Comparison of ENCODE assay signal across 21 cellular contexts in genomic region chr4:20883231-20883630, GRCh38.
"Had no signal": no experiment of that assay in that cellular context is flagged by ENCODE, and none has a peak within 500 bp of the region (broad histone marks: within the 10 kb centered on the region; RNA-seq: fewer than 3 reads in every experiment).

No MANE protein-coding gene starts in this region.

- H3K4me3 Mint-ChIP-seq: endodermal cell; memory B cell; naive thymus-derived CD4-positive, alpha-beta T cell had no signal

- H3K27me3 Mint-ChIP-seq: memory B cell had no signal

- H3K4me1 ChIP-seq: upper lobe of right lung had no signal

- DNase-seq: activated CD4-positive, alpha-beta T cell treated with anti-CD3 and anti-CD28 coated beads, Interleukin-2, amount 50 U/mL, for 1 hour; activated effector memory CD4-positive, alpha-beta T cell treated with anti-CD3 and anti-CD28 coated beads, Interleukin-2, amount 50 U/mL, for 16 hours; activated naive CD4-positive, alpha-beta T cell treated with anti-CD3 and anti-CD28 coated beads, Interleukin-2, amount 50 U/mL, for 16 hours; activated T-cell treated with anti-CD3 and anti-CD28 coated beads, Interleukin-2, amount 50 U/mL, for 72 hours; aorta; brain microvascular endothelial cell; central memory CD4-positive, alpha-beta T cell; dorsolateral prefrontal cortex; endodermal cell; kidney; mucosa of descending colon; naive thymus-derived CD4-positive, alpha-beta T cell; ovary; sigmoid colon; stimulated activated CD4-positive, alpha-beta T cell treated with anti-CD3 and anti-CD28 coated beads, Interleukin-1b, Interleukin-23, amount 100 ng/mL, for 48 hours; stimulated activated CD8-positive, alpha-beta memory T cell treated with anti-CD3 and anti-CD28 coated beads, Interleukin-4, amount 100 ng/mL, for 48 hours; stimulated activated naive CD4-positive, alpha-beta T cell; T-helper 1 cell; T1000; upper lobe of right lung had no signal

- H3K4me3 ChIP-seq: mucosa of descending colon, ovary, sigmoid colon, upper lobe of right lung had no signal

- H3K36me3 ChIP-seq: brain microvascular endothelial cell, ovary, sigmoid colon, upper lobe of right lung had no signal

- H3K4me1 Mint-ChIP-seq: endodermal cell, memory B cell had no signal

- H3K9me3 ChIP-seq: mucosa of descending colon, ovary, upper lobe of right lung had no signal

- H3K9me3 Mint-ChIP-seq: endodermal cell had no signal

- H3K27me3 ChIP-seq: brain microvascular endothelial cell, dorsolateral prefrontal cortex, ovary, sigmoid colon, upper lobe of right lung had no signal

- H3K27ac ChIP-seq: brain microvascular endothelial cell, dorsolateral prefrontal cortex, ovary, upper lobe of right lung had no signal

- H3K27ac Mint-ChIP-seq: activated T-cell treated with anti-CD3 and anti-CD28 coated beads, Interleukin-2, amount 50 U/mL, for 72 hours; endodermal cell; memory B cell; naive thymus-derived CD4-positive, alpha-beta T cell had no signal

- H3K36me3 Mint-ChIP-seq: memory B cell; naive thymus-derived CD4-positive, alpha-beta T cell had no signal
